ENCODE assay signal across 9 cellular contexts in the genomic region with DNA sequence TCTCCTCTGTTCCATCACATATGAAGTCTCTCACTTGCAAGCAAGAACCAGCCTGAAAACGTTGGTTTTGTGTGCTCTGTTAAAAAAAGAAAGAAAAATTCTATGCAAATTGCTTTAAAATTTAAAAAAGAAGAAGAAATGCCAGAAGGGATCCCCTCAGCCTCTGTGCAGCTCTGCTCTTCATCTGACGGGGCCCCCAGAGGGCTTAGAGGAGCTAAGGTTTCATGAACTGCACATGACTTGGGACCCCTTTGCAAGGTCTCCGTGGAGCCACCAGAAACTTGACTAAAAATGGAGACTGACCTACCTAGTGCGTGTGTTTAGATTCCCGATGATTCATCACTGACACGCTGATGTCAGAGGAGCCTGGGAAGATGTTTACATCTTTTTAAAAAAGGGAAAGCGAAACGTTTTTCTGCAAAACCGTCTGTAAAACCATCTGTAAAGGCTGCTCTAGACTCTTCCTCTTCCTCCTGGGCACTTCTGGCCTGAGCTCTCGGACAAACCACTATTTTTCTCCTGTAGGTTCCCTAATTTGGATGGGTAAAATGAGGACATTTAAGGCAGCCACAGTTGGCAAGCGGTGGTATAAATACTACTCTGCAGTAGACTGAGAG.
A peak's percentile ranks its signal among the peaks of the same experiment; 100 is the strongest.
DNase-seq lines count a peak whose midpoint lies in the region; ATAC-seq, FAIRE-seq and TF ChIP-seq lines count a peak whose summit lies in the region.
"Had no signal": no experiment of that assay in that cellular context is flagged by ENCODE, and none has a peak within 500 bp of the region (broad histone marks: within the 10 kb centered on the region; RNA-seq: fewer than 3 reads in every experiment).

No MANE protein-coding gene starts in this region.

- FAIRE-seq in RCC 7860 (lab: Jason Lieb, UNC), result no peak
- FAIRE-seq in endothelial cell of umbilical vein (lab: Jason Lieb, UNC), result peak; percentile 52
- no peak for FAIRE-seq in urothelium cell line (lab: Jason Lieb, UNC)

- peak overlapping the region; percentile 12 for H3K4me3 Mint-ChIP-seq in stimulated activated naive CD8-positive, alpha-beta T cell treated with anti-CD3 and anti-CD28 coated beads, Interleukin-15, Interleukin-2, amounts not matched to agents 100 ng/mL and 50 ng/mL, for 24 hours
- H3K4me3 Mint-ChIP-seq: activated CD8-positive, alpha-beta memory T cell treated with anti-CD3 and anti-CD28 coated beads, Interleukin-2, amount 10 ng/mL, durations not matched to agents 7 days and 5 days had no signal

- no peaks in the 10 kb centered on the region for H3K9me3 ChIP-seq in endothelial cell of umbilical vein (replicated peaks; ENCODE audit: control insufficient read depth, insufficient read depth, low read length)

- H3K36me3 ChIP-seq in endothelial cell of umbilical vein (ENCODE audit: control insufficient read depth in 2 of 2, extremely low read depth in 1 of 2, insufficient read depth in 2 of 2, low read length in 2 of 2), result no peaks in the 10 kb centered on the region

- H3K27me3 ChIP-seq in endothelial cell of umbilical vein (ENCODE audit: control insufficient read depth in 2 of 2, insufficient read depth in 2 of 2, low read length in 2 of 2), result peaks cover 88 to 98% of the 10 kb centered on the region in 2 experiments

- peaks cover 77% of the 10 kb centered on the region for H3K27me3 Mint-ChIP-seq in stimulated activated naive CD8-positive, alpha-beta T cell treated with anti-CD3 and anti-CD28 coated beads, Interleukin-15, Interleukin-2, amounts not matched to agents 100 ng/mL and 50 ng/mL, for 24 hours

- no peaks in the 10 kb centered on the region for H3K4me1 ChIP-seq in endothelial cell of umbilical vein (ENCODE audit: control insufficient read depth, extremely low read depth, insufficient read depth, low read length)

- no peak overlapping the region for H3K4me3 ChIP-seq in endothelial cell of umbilical vein (replicated peaks in 1 of 3; ENCODE audit: insufficient read depth in 1 of 3, low read depth in 1 of 3, low read length in 3 of 3)

- no peak for ATAC-seq in stimulated activated naive CD8-positive, alpha-beta T cell treated with anti-CD3 and anti-CD28 coated beads, Interleukin-15, Interleukin-2, amounts not matched to agents 100 U/mL and 50 U/mL, for 24 hours
- ATAC-seq in HG03439 (IDR thresholded peaks at IDR 0.05; ENCODE audit: unreplicated experiment) (no peak), GM19324 (IDR thresholded peaks at IDR 0.05; ENCODE audit: low FRiP score, unreplicated experiment) (no peak)
- ATAC-seq: activated CD8-positive, alpha-beta memory T cell treated with anti-CD3 and anti-CD28 coated beads, Interleukin-2, amount 10 ng/mL, durations not matched to agents 7 days and 5 days had no signal

- H3K27ac Mint-ChIP-seq in stimulated activated naive CD8-positive, alpha-beta T cell treated with anti-CD3 and anti-CD28 coated beads, Interleukin-15, Interleukin-2, amounts not matched to agents 100 ng/mL and 50 ng/mL, for 24 hours, result no peak overlapping the region
- H3K27ac Mint-ChIP-seq: activated CD8-positive, alpha-beta memory T cell treated with anti-CD3 and anti-CD28 coated beads, Interleukin-2, amount 10 ng/mL, durations not matched to agents 7 days and 5 days had no signal

- no TSS peak for BruUV-seq in endothelial cell of umbilical vein (replicated peaks; lab: Mats Ljungman, UMichigan)

- H3K9me1 ChIP-seq in endothelial cell of umbilical vein (replicated peaks; ENCODE audit: control insufficient read depth, extremely low read depth, insufficient read depth, low read length), result no peaks in the 10 kb centered on the region

- H3K36me3 Mint-ChIP-seq in stimulated activated naive CD8-positive, alpha-beta T cell treated with anti-CD3 and anti-CD28 coated beads, Interleukin-15, Interleukin-2, amounts not matched to agents 100 ng/mL and 50 ng/mL, for 24 hours (ENCODE audit: low read depth), result no peaks in the 10 kb centered on the region
- H3K36me3 Mint-ChIP-seq: activated CD8-positive, alpha-beta memory T cell treated with anti-CD3 and anti-CD28 coated beads, Interleukin-2, amount 10 ng/mL, durations not matched to agents 7 days and 5 days had no signal

- no peak overlapping the region for H2AFZ ChIP-seq in endothelial cell of umbilical vein (ENCODE audit: low read depth, low read length)

- intact Hi-C loops in endothelial cell of umbilical vein (cut with micrococcal nuclease), result no loop called here

- dilution Hi-C loops in endothelial cell of umbilical vein (cut with MboI; ENCODE audit: extremely low pct_ligation_motif_present, low sequenced_read_pairs), result no loop called here

- CTCF ChIA-PET in endothelial cell of umbilical vein (lab: Charles Lee), result interaction anchor here (1.1 to 1.9 kb wide), 2 partner anchors 8 to 43 kb away, joined by 3 to 5 read pairs; no protein-coding TSS in a partner anchor

- DNase-seq in stimulated activated naive CD8-positive, alpha-beta T cell treated with anti-CD3 and anti-CD28 coated beads, Interleukin-15, Interleukin-2, amounts not matched to agents 100 U/mL and 50 U/mL, for 24 hours, result no peak
- DNase-seq in RCC 7860 (ENCODE audit: low spot score) (peak; percentile 8), endothelial cell of umbilical vein (ENCODE audit: low read depth, low spot score) (no peak), urothelium cell line (ENCODE audit: low spot score) (peak; percentile 46)
- DNase-seq in stimulated activated CD4-positive, alpha-beta T cell treated with anti-CD3 and anti-CD28 coated beads, Interleukin-2, amount 100 ng/mL, for 48 hours, result no peak
- DNase-seq: activated CD8-positive, alpha-beta memory T cell treated with anti-CD3 and anti-CD28 coated beads, Interleukin-2, amount 10 ng/mL, durations not matched to agents 7 days and 5 days had no signal

- peak overlapping the region; percentile 25 for H3K4me2 ChIP-seq in endothelial cell of umbilical vein (ENCODE audit: insufficient read depth, low read length)

- H4K20me1 ChIP-seq in endothelial cell of umbilical vein (replicated peaks; ENCODE audit: control insufficient read depth, extremely low read depth, insufficient read depth, low read length), result no peaks in the 10 kb centered on the region

- no peak for TF ChIP-seq CTCF in endothelial cell of umbilical vein (IDR thresholded peaks at IDR 0.05; ENCODE audit: extremely low read depth in 1 of 2, insufficient read depth in 1 of 2, low read depth in 1 of 2, low read length in 2 of 2)

- H3K4me1 Mint-ChIP-seq in stimulated activated naive CD8-positive, alpha-beta T cell treated with anti-CD3 and anti-CD28 coated beads, Interleukin-15, Interleukin-2, amounts not matched to agents 100 ng/mL and 50 ng/mL, for 24 hours (ENCODE audit: low read depth), result peaks cover 21% of the 10 kb centered on the region

- no peak overlapping the region for H3K9ac ChIP-seq in endothelial cell of umbilical vein (replicated peaks; ENCODE audit: extremely low read depth, insufficient read depth, low read length)

- POLR2A ChIA-PET in endothelial cell of umbilical vein (lab: Charles Lee), result no interaction called here

- no peaks in the 10 kb centered on the region for H3K79me2 ChIP-seq in endothelial cell of umbilical vein (ENCODE audit: control insufficient read depth, insufficient read depth, low read length)

- H3K27ac ChIP-seq in endothelial cell of umbilical vein (ENCODE audit: insufficient read depth, low read depth, low read length), result no peak overlapping the region

- H3K9me3 Mint-ChIP-seq in stimulated activated naive CD8-positive, alpha-beta T cell treated with anti-CD3 and anti-CD28 coated beads, Interleukin-15, Interleukin-2, amounts not matched to agents 100 ng/mL and 50 ng/mL, for 24 hours, result no peaks in the 10 kb centered on the region

- no peak for TF ChIP-seq POLR2A in endothelial cell of umbilical vein (IDR thresholded peaks at IDR 0.05; ENCODE audit: low read depth, low read length)

TF ChIP-seq in endothelial cell of umbilical vein, 7 proteins besides CTCF, POLR2A, EP300 and RAD21:
- TF ChIP-seq MYC (IDR thresholded peaks at IDR 0.05; ENCODE audit: low read depth, low read length), result no peak
- TF ChIP-seq FOS (IDR thresholded peaks at IDR 0.05; ENCODE audit: borderline replicate concordance, insufficient read depth, low read length), result peak; percentile 38

Comparison
In these comparisons a context has a peak if more than half of its experiments do, and no peak if none do; other contexts are left out.
1. DNase-seq: peak in RCC 7860 (single experiment) and urothelium cell line (single experiment); none in stimulated activated naive CD8-positive, alpha-beta T cell treated with anti-CD3 and anti-CD28 coated beads, Interleukin-15, Interleukin-2, amounts not matched to agents 100 U/mL and 50 U/mL, for 24 hours (single experiment), endothelial cell of umbilical vein (single experiment) and stimulated activated CD4-positive, alpha-beta T cell treated with anti-CD3 and anti-CD28 coated beads, Interleukin-2, amount 100 ng/mL, for 48 hours (0 of 2).